ENCODE assay signal across 13 cellular contexts in genomic region chr9:37965116-37965515, GRCh38.
DNase-seq lines count a peak whose midpoint lies in the region; ATAC-seq and TF ChIP-seq lines count a peak whose summit lies in the region.
"Had no signal": no experiment of that assay in that cellular context is flagged by ENCODE, and none has a peak within 500 bp of the region (broad histone marks: within the 10 kb centered on the region; RNA-seq: fewer than 3 reads in every experiment).

No MANE protein-coding gene starts in this region.

- H3K27me3 ChIP-seq in dorsolateral prefrontal cortex (no peaks in the 10 kb centered on the region), upper lobe of left lung (no peaks in the 10 kb centered on the region), H7 (ENCODE audit: control insufficient read depth, insufficient read depth, low read length) (no peaks in the 10 kb centered on the region)

- no peak overlapping the region for H3K4me3 Mint-ChIP-seq in nephron
- H3K4me3 Mint-ChIP-seq: CD8-positive, alpha-beta memory T cell; T-helper 17 cell had no signal

- peaks cover 31% of the 10 kb centered on the region for H3K4me1 Mint-ChIP-seq in nephron
- H3K4me1 Mint-ChIP-seq: T-helper 17 cell had no signal

- peak overlapping the region; percentile 60; the same call in 1 of the 2 replicates for H3K27ac ChIP-seq in SK-N-MC
- peak overlapping the region; percentile 23 to 99 (median 94) for H3K27ac ChIP-seq in dorsolateral prefrontal cortex
- peak overlapping the region; percentile 76 to 90 (median 83) for H3K27ac ChIP-seq in upper lobe of left lung

- TF ChIP-seq CTCF in dorsolateral prefrontal cortex (IDR thresholded peaks at IDR 0.05 in 54 of 56, conservative IDR thresholded peaks at IDR 0.05 in 2 of 56; ENCODE audit: low read depth in 1 of 56, partially characterized antibody in 56 of 56) (no peak), nephron (IDR thresholded peaks at IDR 0.05; ENCODE audit: unreplicated experiment in 3 of 3) (no peak), upper lobe of left lung (IDR thresholded peaks at IDR 0.05) (no peak)

- H3K9ac ChIP-seq in SK-N-MC (ENCODE audit: insufficient read length), result no peak overlapping the region

- peak overlapping the region; percentile 79 to 98 (median 96) for H3K27ac Mint-ChIP-seq in nephron
- H3K27ac Mint-ChIP-seq: T-helper 17 cell had no signal

- no peaks in the 10 kb centered on the region for H3K36me3 Mint-ChIP-seq in nephron (ENCODE audit: low read depth)
- H3K36me3 Mint-ChIP-seq: CD8-positive, alpha-beta memory T cell had no signal

- no peak for TF ChIP-seq EP300 in upper lobe of left lung (IDR thresholded peaks at IDR 0.05)

- no peak for TF ChIP-seq POLR2A in upper lobe of left lung (IDR thresholded peaks at IDR 0.05)

- H3K4me1 ChIP-seq in upper lobe of left lung, result peaks cover 27 to 66% (median 50%) of the 10 kb centered on the region in 4 donors

- no peaks in the 10 kb centered on the region for H3K27me3 Mint-ChIP-seq in nephron (ENCODE audit: low read depth)

- no peaks in the 10 kb centered on the region for H3K9me3 Mint-ChIP-seq in nephron
- H3K9me3 Mint-ChIP-seq: activated T-helper 2 cell treated with anti-CD3 and anti-CD28 coated beads, Interferon-gamma antibody, Interleukin-2, Interleukin-4, amounts not matched to agents 10 μg/mL and 5 μg/mL and 100 μg/mL, durations not matched to agents 14 hours and 24 hours and 36 hours; CD8-positive, alpha-beta memory T cell had no signal

- WGBS in upper lobe of left lung, 2 donors, result 68 to 71% methylated on average over 2 of the region's 2 CpGs

- H3K9me3 ChIP-seq in SK-N-MC (ENCODE audit: low read depth, low read length) (no peaks in the 10 kb centered on the region), upper lobe of left lung (no peaks in the 10 kb centered on the region)

- H3K36me3 ChIP-seq in SK-N-MC (ENCODE audit: insufficient read depth, low read length) (peaks cover 12% of the 10 kb centered on the region; the same call in 1 of the 2 replicates), upper lobe of left lung (no peaks in the 10 kb centered on the region), H7 (replicated peaks; ENCODE audit: control insufficient read depth, insufficient read depth, low read length) (no peaks in the 10 kb centered on the region)

- no peak overlapping the region for H3K4me3 ChIP-seq in SK-N-MC
- no peak overlapping the region for H3K4me3 ChIP-seq in dorsolateral prefrontal cortex
- H3K4me3 ChIP-seq in upper lobe of left lung, result no peak overlapping the region
- H3K4me3 ChIP-seq in H7 (ENCODE audit: insufficient read depth, low read depth, low read length), result no peak overlapping the region

- no peak for ATAC-seq in upper lobe of left lung (ENCODE audit: low FRiP score in 2 of 2)
- ATAC-seq: T-helper 17 cell had no signal

- no peak for DNase-seq in SK-N-MC (ENCODE audit: low read depth, low spot score)
- DNase-seq in dorsolateral prefrontal cortex, result no peak
- DNase-seq in upper lobe of left lung, result no peak
- no peak for DNase-seq in SHP77 treated with DMSO at 0.1 percent for 48 hours (lab: John Stamatoyannopoulos, UW)
- DNase-seq in H7, result no peak
- DNase-seq in anterior cingulate cortex (lab: John Stamatoyannopoulos, UW), result no peak
- DNase-seq: activated CD4-positive, alpha-beta T cell treated with anti-CD3 and anti-CD28 coated beads, Interleukin-2, amount 50 U/mL, for 4 hours; CD8-positive, alpha-beta memory T cell; retina; stimulated activated naive CD8-positive, alpha-beta T cell treated with anti-CD3 and anti-CD28 coated beads, Interleukin-15, Interleukin-2, amounts not matched to agents 100 U/mL and 50 U/mL, for 24 hours; T-helper 17 cell had no signal

- intact Hi-C loops in dorsolateral prefrontal cortex (cut with DNase I), result no loop called here
